In the genomic region with DNA sequence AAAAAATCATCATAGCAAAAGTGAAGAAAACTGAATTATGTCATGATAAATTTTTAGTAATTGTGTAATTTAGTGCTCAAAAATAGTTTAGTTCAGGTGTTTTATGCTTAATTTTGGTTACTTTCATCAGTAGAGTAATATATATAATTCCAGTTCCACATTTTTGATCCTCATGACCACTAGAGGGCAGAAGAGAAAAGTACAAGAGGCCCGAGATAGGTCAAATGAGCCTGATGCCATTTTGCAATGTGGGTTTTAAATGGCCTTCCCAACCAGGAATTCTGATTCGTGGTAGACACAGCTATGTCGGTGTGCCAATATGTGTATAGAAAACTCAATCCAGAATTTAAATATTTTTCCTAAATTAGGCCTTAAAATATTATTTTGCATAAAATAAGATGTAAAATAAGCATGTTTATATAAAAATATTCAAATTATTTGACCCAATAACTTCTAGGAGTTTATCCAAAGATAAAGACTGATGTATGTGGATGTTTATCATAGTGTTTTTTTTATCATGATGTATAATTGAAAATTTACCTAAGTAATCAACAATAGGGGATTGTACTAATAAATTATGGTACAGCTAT, we compare ENCODE assay signal across 8 cellular contexts.
A peak's percentile ranks its signal among the peaks of the same experiment; 100 is the strongest.
DNase-seq lines count a peak whose midpoint lies in the region; ATAC-seq and TF ChIP-seq lines count a peak whose summit lies in the region.

No MANE protein-coding gene starts in this region.

- no peaks in the 10 kb centered on the region for H3K36me3 Mint-ChIP-seq in natural killer cell
- no peaks in the 10 kb centered on the region for H3K36me3 Mint-ChIP-seq in natural killer cell treated with Interleukin-12 subunit alpha and Interleukin-12 subunit beta and Interleukin-15 and Interleukin-18, amount 100 ng/mL, for 72 hours

- no peak overlapping the region for H3K9ac ChIP-seq in KMS-11

- H3K79me2 ChIP-seq in KMS-11 (ENCODE audit: insufficient read depth, low read depth), result no peaks in the 10 kb centered on the region

- ATAC-seq in natural killer cell (peak; percentile 50 to 82 (median 67)), GM18873 (IDR thresholded peaks at IDR 0.05; ENCODE audit: low FRiP score, unreplicated experiment) (no peak), GM21381 (IDR thresholded peaks at IDR 0.05; ENCODE audit: unreplicated experiment) (no peak)
- no peak for ATAC-seq in natural killer cell treated with Interleukin-12 subunit alpha and Interleukin-12 subunit beta and Interleukin-15 and Interleukin-18, amount 100 ng/mL, for 72 hours

- no peaks in the 10 kb centered on the region for H3K9me3 Mint-ChIP-seq in natural killer cell
- H3K9me3 Mint-ChIP-seq in natural killer cell treated with Interleukin-12 subunit alpha and Interleukin-12 subunit beta and Interleukin-15 and Interleukin-18, amount 100 ng/mL, for 72 hours, result no peaks in the 10 kb centered on the region

- DNase-seq in natural killer cell (no peak), Peyer's patch (no peak), dermis microvascular lymphatic vessel endothelial cell (ENCODE audit: low read depth in 2 of 2) (peak; percentile 61 to 73), lung microvascular endothelial cell (ENCODE audit: low read depth in 2 of 2) (peak; percentile 73 to 83)
- no peak for DNase-seq in natural killer cell treated with Interleukin-12 subunit alpha and Interleukin-12 subunit beta and Interleukin-15 and Interleukin-18, amount 100 ng/mL, for 72 hours (ENCODE audit: low spot score)

- H3K27ac Mint-ChIP-seq in natural killer cell, result no peak overlapping the region
- no peak overlapping the region for H3K27ac Mint-ChIP-seq in natural killer cell treated with Interleukin-12 subunit alpha and Interleukin-12 subunit beta and Interleukin-15 and Interleukin-18, amount 100 ng/mL, for 72 hours

- H3K36me3 ChIP-seq in KMS-11 (ENCODE audit: insufficient read depth) (no peaks in the 10 kb centered on the region), Peyer's patch (no peaks in the 10 kb centered on the region)

- H4K20me1 ChIP-seq in KMS-11 (ENCODE audit: insufficient read depth), result no peaks in the 10 kb centered on the region

- H3K4me1 ChIP-seq in KMS-11 (ENCODE audit: low read depth, poor library complexity, severe bottlenecking) (no peaks in the 10 kb centered on the region), Peyer's patch (no peaks in the 10 kb centered on the region)

- TF ChIP-seq POLR2A in Peyer's patch (IDR thresholded peaks at IDR 0.05), result no peak

- peaks cover 11 to 13% of the 10 kb centered on the region in 2 donors for H3K27me3 Mint-ChIP-seq in natural killer cell (ENCODE audit: low read depth in 2 of 2)
- peaks cover 11 to 13% of the 10 kb centered on the region in 2 donors for H3K27me3 Mint-ChIP-seq in natural killer cell treated with Interleukin-12 subunit alpha and Interleukin-12 subunit beta and Interleukin-15 and Interleukin-18, amount 100 ng/mL, for 72 hours

- H3K27me3 ChIP-seq in KMS-11 (ENCODE audit: insufficient read depth, low read depth) (no peaks in the 10 kb centered on the region), Peyer's patch (no peaks in the 10 kb centered on the region)

- H3K27ac ChIP-seq in KMS-11 (no peak overlapping the region), Peyer's patch (no peak overlapping the region)

- H3K4me3 ChIP-seq in KMS-11 (IDR thresholded peaks at IDR 0.05; ENCODE audit: insufficient read depth, low read depth, low read length) (no peak overlapping the region), Peyer's patch (no peak overlapping the region)

- no peaks in the 10 kb centered on the region for H3K9me3 ChIP-seq in Peyer's patch

- H3K4me2 ChIP-seq in KMS-11, result no peak overlapping the region

- H3K4me3 Mint-ChIP-seq in natural killer cell, result no peak overlapping the region
- no peak overlapping the region for H3K4me3 Mint-ChIP-seq in natural killer cell treated with Interleukin-12 subunit alpha and Interleukin-12 subunit beta and Interleukin-15 and Interleukin-18, amount 100 ng/mL, for 72 hours

- TF ChIP-seq CTCF in natural killer cell (IDR thresholded peaks at IDR 0.05) (peak; percentile 79), KMS-11 (conservative IDR thresholded peaks at IDR 0.05; ENCODE audit: low read depth, low read length) (peak; percentile 81), Peyer's patch (IDR thresholded peaks at IDR 0.05) (peak; percentile 62 to 83 (median 76))

- no peak overlapping the region for H2AFZ ChIP-seq in KMS-11 (ENCODE audit: low read depth)

- intact Hi-C loops in natural killer cell (cut with micrococcal nuclease), result loop anchor here (1.0 kb wide), 1 partner anchor 356 kb away; no protein-coding TSS in a partner anchor

- no peaks in the 10 kb centered on the region for H3K4me1 Mint-ChIP-seq in natural killer cell
- no peaks in the 10 kb centered on the region for H3K4me1 Mint-ChIP-seq in natural killer cell treated with Interleukin-12 subunit alpha and Interleukin-12 subunit beta and Interleukin-15 and Interleukin-18, amount 100 ng/mL, for 72 hours (ENCODE audit: low read depth in 2 of 2)

Comparison
In these comparisons a context has a peak if more than half of its experiments do, and no peak if none do; other contexts are left out.
1. ATAC-seq: peak in natural killer cell (3 of 3); none in natural killer cell treated with Interleukin-12 subunit alpha and Interleukin-12 subunit beta and Interleukin-15 and Interleukin-18, amount 100 ng/mL, for 72 hours (0 of 2), GM18873 (single experiment) and GM21381 (single experiment).
2. DNase-seq: peak in dermis microvascular lymphatic vessel endothelial cell (2 of 2) and lung microvascular endothelial cell (2 of 2); none in natural killer cell (single experiment), natural killer cell treated with Interleukin-12 subunit alpha and Interleukin-12 subunit beta and Interleukin-15 and Interleukin-18, amount 100 ng/mL, for 72 hours (single experiment) and Peyer's patch (0 of 3).
3. Peak in every context shown above with its lines, with median percentiles within 50 percentile points of each other: CTCF ChIP-seq.